In genomic region chr2:21650566-21650965, GRCh38 we compare ENCODE assay signal across 20 cellular contexts.
"Had no signal": no experiment of that assay in that cellular context is flagged by ENCODE, and none has a peak within 500 bp of the region (broad histone marks: within the 10 kb centered on the region; RNA-seq: fewer than 3 reads in every experiment).

No MANE protein-coding gene starts in this region.

- H3K9me3 ChIP-seq: esophagus squamous epithelium, spleen, thoracic aorta, upper lobe of left lung had no signal

- H3K4me3 ChIP-seq: coronary artery, esophagus squamous epithelium, spleen, thoracic aorta, upper lobe of left lung had no signal

- H3K36me3 ChIP-seq: esophagus squamous epithelium, spleen, thoracic aorta, upper lobe of left lung had no signal

- H3K27ac ChIP-seq: coronary artery, esophagus squamous epithelium, spleen, thoracic aorta, upper lobe of left lung had no signal

- H3K4me1 ChIP-seq: esophagus squamous epithelium, spleen, upper lobe of left lung had no signal

- H3K27me3 ChIP-seq: esophagus squamous epithelium, spleen, upper lobe of left lung had no signal

- DNase-seq: activated naive CD4-positive, alpha-beta T cell; activated naive CD8-positive, alpha-beta T cell treated with anti-CD3 and anti-CD28 coated beads for 36 hours; activated T-cell treated with anti-CD3 and anti-CD28 coated beads, Interleukin-2, amount 50 U/mL, for 1 hour; amniotic stem cell; cerebellar nuclear complex; endodermal cell; esophagus squamous epithelium; kidney glomerular epithelial cell; left ventricle myocardium superior; mammary epithelial cell; midbrain; natural killer cell; retina; spleen; stimulated activated CD4-positive, alpha-beta T cell treated with anti-CD3 and anti-CD28 coated beads, Interleukin-4, amount 100 ng/mL, for 1 hour; stimulated activated naive CD4-positive, alpha-beta T cell treated with Interleukin-2 at 50 U/mL for 16 hours; T-cell; upper lobe of left lung had no signal
